ENCODE assay signal across 1 cellular context in the genomic region with DNA sequence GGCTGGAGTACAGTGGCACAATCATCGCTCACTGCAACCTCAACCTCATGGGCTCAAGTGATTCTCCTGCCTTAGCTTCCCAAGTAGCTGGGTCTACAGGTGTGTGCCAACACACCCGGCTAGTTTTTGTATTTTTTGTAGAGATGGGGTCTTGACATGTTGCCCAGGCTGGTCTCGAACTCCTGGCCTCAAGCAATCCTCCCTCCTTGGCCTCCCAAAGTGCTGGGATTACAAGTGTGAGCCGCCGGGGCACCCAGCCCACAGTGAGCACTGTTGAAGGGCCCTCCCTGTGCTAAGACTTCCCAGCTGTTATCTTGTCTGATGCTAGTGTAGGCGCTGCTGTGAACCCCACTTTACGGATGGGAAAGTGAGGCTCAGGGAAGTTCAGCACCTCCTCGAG.
A peak's percentile ranks its signal among the peaks of the same experiment; 100 is the strongest.
TF ChIP-seq lines count a peak whose summit lies in the region.

No MANE protein-coding gene starts in this region.

TF ChIP-seq in HepG2, 621 proteins besides CTCF, POLR2A, EP300 and RAD21:
- no peak for TF ChIP-seq ZFP37 (CRISPR knock-in tag; IDR thresholded peaks at IDR 0.05; ENCODE audit: borderline replicate concordance)
- TF ChIP-seq, protein P1, sequence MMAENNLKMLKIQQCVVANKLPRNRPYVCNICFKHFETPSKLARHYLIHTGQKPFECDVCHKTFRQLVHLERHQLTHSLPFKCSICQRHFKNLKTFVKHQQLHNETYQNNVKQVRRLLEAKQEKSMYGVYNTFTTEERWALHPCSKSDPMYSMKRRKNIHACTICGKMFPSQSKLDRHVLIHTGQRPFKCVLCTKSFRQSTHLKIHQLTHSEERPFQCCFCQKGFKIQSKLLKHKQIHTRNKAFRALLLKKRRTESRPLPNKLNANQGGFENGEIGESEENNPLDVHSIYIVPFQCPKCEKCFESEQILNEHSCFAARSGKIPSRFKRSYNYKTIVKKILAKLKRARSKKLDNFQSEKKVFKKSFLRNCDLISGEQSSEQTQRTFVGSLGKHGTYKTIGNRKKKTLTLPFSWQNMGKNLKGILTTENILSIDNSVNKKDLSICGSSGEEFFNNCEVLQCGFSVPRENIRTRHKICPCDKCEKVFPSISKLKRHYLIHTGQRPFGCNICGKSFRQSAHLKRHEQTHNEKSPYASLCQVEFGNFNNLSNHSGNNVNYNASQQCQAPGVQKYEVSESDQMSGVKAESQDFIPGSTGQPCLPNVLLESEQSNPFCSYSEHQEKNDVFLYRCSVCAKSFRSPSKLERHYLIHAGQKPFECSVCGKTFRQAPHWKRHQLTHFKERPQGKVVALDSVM (CRISPR knock-in tag; IDR thresholded peaks at IDR 0.05): peak; percentile 71
TF ChIP-seq in HepG2: peak in this region for 1.
